Comparison of ENCODE assay signal across 12 cellular contexts in the genomic region with DNA sequence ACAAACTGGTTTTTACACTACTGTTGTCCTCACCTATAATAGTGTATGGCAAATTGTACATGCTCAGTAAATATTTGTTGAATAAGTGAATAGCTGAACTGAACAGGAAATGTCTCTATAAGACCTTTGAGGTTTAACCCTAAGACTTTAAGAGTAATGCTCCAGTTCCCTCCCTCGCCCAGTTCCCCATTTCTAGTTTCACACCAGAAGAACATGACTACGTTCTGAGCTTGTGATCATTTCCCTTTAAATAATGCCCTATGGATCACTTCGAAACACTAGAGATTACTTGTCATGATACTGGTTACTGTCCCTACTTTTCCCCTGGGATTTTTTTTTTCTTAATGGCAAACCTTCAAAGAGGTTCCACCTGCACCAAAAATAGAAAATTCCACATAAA.
DNase-seq lines count a peak whose midpoint lies in the region; ATAC-seq and TF ChIP-seq lines count a peak whose summit lies in the region.
"Had no signal": no experiment of that assay in that cellular context is flagged by ENCODE, and none has a peak within 500 bp of the region (broad histone marks: within the 10 kb centered on the region; RNA-seq: fewer than 3 reads in every experiment).

No MANE protein-coding gene starts in this region.

- DNase-seq in GM20000 (ENCODE audit: low spot score): peak; percentile 8
- DNase-seq in NOMO-1 (lab: John Stamatoyannopoulos, UW; ENCODE audit: unreplicated experiment in 2 of 2): peak; percentile 38 to 70
- no peak for DNase-seq in GOT3 (lab: John Stamatoyannopoulos, UW)
- DNase-seq in GM03348 (ENCODE audit: low spot score): no peak
- no peak for DNase-seq in activated effector memory CD4-positive, alpha-beta T cell treated with anti-CD3 and anti-CD28 coated beads, Interleukin-2, amount 50 U/mL, for 16 hours
- DNase-seq in SHP77 (lab: John Stamatoyannopoulos, UW): no peak
- DNase-seq: activated CD8-positive, alpha-beta T cell treated with anti-CD3 and anti-CD28 coated beads, Interleukin-2, amount 10 ng/mL, durations not matched to agents 7 days and 5 days; CD8-positive, alpha-beta T cell; foreskin fibroblast; NCI-H1105 treated with DMSO at 0.1 percent for 48 hours had no signal

- ATAC-seq in GM18502 (IDR thresholded peaks at IDR 0.05; ENCODE audit: poor library complexity, unreplicated experiment) (peak; percentile 93), HG03060 (IDR thresholded peaks at IDR 0.05; ENCODE audit: low read depth, unreplicated experiment) (peak; percentile 94)
- ATAC-seq: activated CD8-positive, alpha-beta T cell treated with anti-CD3 and anti-CD28 coated beads, Interleukin-2, amount 10 ng/mL, durations not matched to agents 7 days and 5 days; CD8-positive, alpha-beta T cell had no signal

- no peak for TF ChIP-seq CTCF in GM20000 (IDR thresholded peaks at IDR 0.05; ENCODE audit: extremely low read depth, missing control alignments)

Comparison
In these comparisons a context has a peak if more than half of its experiments do, and no peak if none do; other contexts are left out.
1. DNase-seq: peak in GM20000 (single experiment) and NOMO-1 (2 of 2); none in GOT3 (single experiment), GM03348 (single experiment), activated effector memory CD4-positive, alpha-beta T cell treated with anti-CD3 and anti-CD28 coated beads, Interleukin-2, amount 50 U/mL, for 16 hours (single experiment) and SHP77 (0 of 2).